8 cellular contexts compared by ENCODE assay signal in genomic region chr11:74321487-74322188, GRCh38. TPM values are rescaled to one million over a fixed set of nuclear protein-coding genes. Genes with fewer than 3 reads are reported as not detected.
DNase-seq lines count a peak whose midpoint lies in the region; ATAC-seq, FAIRE-seq and TF ChIP-seq lines count a peak whose summit lies in the region.

No MANE protein-coding gene starts in this region.

- no peak overlapping the region for H2BK5ac ChIP-seq in mesendoderm (ENCODE audit: low read length)

- no peaks in the 10 kb centered on the region for H3K79me1 ChIP-seq in mesendoderm (ENCODE audit: low read length)

- no peak for ATAC-seq in HG02610 (IDR thresholded peaks at IDR 0.05; ENCODE audit: unreplicated experiment)
- ATAC-seq in HG02840 (IDR thresholded peaks at IDR 0.05; ENCODE audit: low FRiP score, unreplicated experiment): no peak

- H3K18ac ChIP-seq in mesendoderm (ENCODE audit: low read length): no peak overlapping the region

- H3K36me3 ChIP-seq in bronchial epithelial cell (ENCODE audit: control insufficient read depth, insufficient read depth, low read length) (no peaks in the 10 kb centered on the region), mesendoderm (ENCODE audit: control insufficient read depth, insufficient read depth, low read length) (no peaks in the 10 kb centered on the region)

- H3K79me2 ChIP-seq in mesendoderm (ENCODE audit: control insufficient read depth, insufficient read depth, low read length): no peaks in the 10 kb centered on the region

- no peaks in the 10 kb centered on the region for H3K27me3 ChIP-seq in bronchial epithelial cell (ENCODE audit: control insufficient read depth, insufficient read depth, low read length)
- no peaks in the 10 kb centered on the region for H3K27me3 ChIP-seq in mesendoderm (ENCODE audit: insufficient read depth, low read length, poor library complexity)

- no peak overlapping the region for H3K4me3 ChIP-seq in bronchial epithelial cell (ENCODE audit: low read depth, low read length)
- no peak overlapping the region for H3K4me3 ChIP-seq in mesendoderm (ENCODE audit: low read length)

- no peak overlapping the region for H3K27ac ChIP-seq in mesendoderm (ENCODE audit: low read depth, low read length)

- no peak overlapping the region for H3K4me2 ChIP-seq in mesendoderm (ENCODE audit: low read length)

- no peak overlapping the region for H3K4ac ChIP-seq in mesendoderm (ENCODE audit: low read depth, low read length)

- H4K8ac ChIP-seq in mesendoderm (ENCODE audit: low read depth, low read length): no peak overlapping the region

- H3K9ac ChIP-seq in mesendoderm (ENCODE audit: low read length): no peak overlapping the region

- no peak overlapping the region for H2AK5ac ChIP-seq in mesendoderm (ENCODE audit: low read length)

- H3K56ac ChIP-seq in mesendoderm (ENCODE audit: low read length): no peak overlapping the region

- peak; percentile 48 for TF ChIP-seq CTCF in AG09319 (IDR thresholded peaks at IDR 0.05; ENCODE audit: low read depth, low read length)
- peak; percentile 48 for TF ChIP-seq CTCF in bronchial epithelial cell (IDR thresholded peaks at IDR 0.05; ENCODE audit: insufficient read depth, low read length, severe bottlenecking)

- no peak overlapping the region for H2BK15ac ChIP-seq in mesendoderm (replicated peaks; ENCODE audit: low read depth)

- DNase-seq in AG09319 (ENCODE audit: extremely low read depth, low read depth) (no peak), GM19239 (ENCODE audit: insufficient read length, low spot score) (no peak), NOMO-1 treated with dmso at 0.1 percent for 144 hours (lab: John Stamatoyannopoulos, UW; ENCODE audit: unreplicated experiment) (peak; percentile 10), bronchial epithelial cell (ENCODE audit: low read depth) (peak; percentile 15), mesendoderm (peak; percentile 46)
- DNase-seq in stimulated activated naive CD4-positive, alpha-beta T cell treated with Interleukin-2 at 50 U/mL for 16 hours (lab: John Stamatoyannopoulos, UW): no peak

- no peak overlapping the region for H2BK120ac ChIP-seq in mesendoderm (ENCODE audit: low read depth, low read length)

- H4K5ac ChIP-seq in mesendoderm (ENCODE audit: low read length): no peak overlapping the region

- H3K4me1 ChIP-seq in mesendoderm (ENCODE audit: control insufficient read depth, low read depth, low read length): no peaks in the 10 kb centered on the region

- H3K23ac ChIP-seq in mesendoderm (ENCODE audit: low read length): no peak overlapping the region

- FAIRE-seq in GM19239 (lab: Jason Lieb, UNC): peak; percentile 52
- FAIRE-seq in bronchial epithelial cell (lab: Jason Lieb, UNC): no peak

- WGBS in mesendoderm (ENCODE audit: extremely low coverage, insufficient coverage, low lambda C conversion rate): 100% methylated on average over 1 of the region's 10 CpGs

RNA-seq across cellular contexts. Expression of gene P4HA3, which starts 10.2 kb away (rescaled TPM):
- under 0.01 and 0.26 TPM in 2 replicates for total RNA-seq in bronchial epithelial cell
- 0.10 TPM for polyA plus RNA-seq in mesendoderm (2013, experiment 1 of 2)
- polyA plus RNA-seq in mesendoderm (2013, experiment 2 of 2): 0.01 TPM

Comparison
In these comparisons a context has a peak if more than half of its experiments do, and no peak if none do; other contexts are left out.
1. DNase-seq: peak in NOMO-1 treated with dmso at 0.1 percent for 144 hours (single experiment), bronchial epithelial cell (single experiment) and mesendoderm (single experiment); none in AG09319 (single experiment), GM19239 (single experiment) and stimulated activated naive CD4-positive, alpha-beta T cell treated with Interleukin-2 at 50 U/mL for 16 hours (single experiment).